ENCODE assay signal across 9 cellular contexts in genomic region chr14:89720076-89720687, GRCh38.
DNase-seq lines count a peak whose midpoint lies in the region; ATAC-seq, FAIRE-seq and TF ChIP-seq lines count a peak whose summit lies in the region.
"Had no signal": no experiment of that assay in that cellular context is flagged by ENCODE, and none has a peak within 500 bp of the region (broad histone marks: within the 10 kb centered on the region; RNA-seq: fewer than 3 reads in every experiment).

No MANE protein-coding gene starts in this region.

- DNase-seq in activated CD8-positive, alpha-beta memory T cell treated with anti-CD3 and anti-CD28 coated beads for 24 hours: peak; percentile 71
- DNase-seq in activated CD8-positive, alpha-beta memory T cell treated with anti-CD3 and anti-CD28 coated beads, Interleukin-2, amount 50 U/mL, for 48 hours: no peak
- DNase-seq in SK-N-MC (ENCODE audit: low read depth, low spot score): no peak
- no peak for DNase-seq in H1 (ENCODE audit: low read depth in 1 of 2, low spot score in 2 of 2)
- DNase-seq in substantia nigra (lab: John Stamatoyannopoulos, UW): no peak
- no peak for DNase-seq in H7
- DNase-seq in mesenteric fat pad (ENCODE audit: low spot score): no peak
- DNase-seq: WERI-Rb-1 had no signal

- CTCF ChIA-PET in H1 (lab: Charles Lee; ENCODE audit: partially characterized antibody): interaction anchor here (1.1 to 2.4 kb wide), 4 partner anchors 17 to 543 kb away, joined by 3 to 9 read pairs (median 4); no protein-coding TSS in a partner anchor

- 88% methylated on average over 7 of the region's 7 CpGs; no CpG with 5 or more reads in 1 of the 2 experiments for WGBS in H1 (ENCODE audit: extremely low coverage in 1 of 2, insufficient coverage in 1 of 2, insufficient read length in 1 of 2, insufficient replicate concordance in 2 of 2, low coverage in 1 of 2, low lambda C conversion rate in 2 of 2, missing lambda C conversion rate in 1 of 2), 2 experiments

- H2BK5ac ChIP-seq in H1 (ENCODE audit: low read depth, low read length): peak overlapping the region; percentile 94; the same call in 1 of the 2 replicates

- H3K9ac ChIP-seq in SK-N-MC (ENCODE audit: insufficient read length): no peak overlapping the region
- no peak overlapping the region for H3K9ac ChIP-seq in H1 (replicated peaks in 1 of 4; ENCODE audit: extremely low read depth in 1 of 4, low read depth in 3 of 4, low read length in 3 of 4)

- H3K4me1 ChIP-seq in H1 (replicated peaks in 1 of 4; ENCODE audit: control insufficient read depth in 3 of 4, insufficient read depth in 4 of 4, low read length in 3 of 4): peaks cover 14 to 26% (median 21%) of the 10 kb centered on the region in 4 experiments

- no peaks in the 10 kb centered on the region for H3K79me2 ChIP-seq in H1 (ENCODE audit: control insufficient read depth in 1 of 2, insufficient read depth in 2 of 2, low read length in 2 of 2)

- peak overlapping the region; percentile 94 for H4K91ac ChIP-seq in H1 (replicated peaks; ENCODE audit: insufficient read length, low read length)

- no peak for TF ChIP-seq RAD21 in H1 (IDR thresholded peaks at IDR 0.05 in 1 of 2, conservative IDR thresholded peaks at IDR 0.05 in 1 of 2; ENCODE audit: low read depth in 2 of 2, low read length in 2 of 2)

- H3K4me3 ChIP-seq in SK-N-MC (no peak overlapping the region), H1 (ENCODE audit: extremely low read depth in 1 of 4, insufficient read depth in 2 of 4, low read depth in 3 of 4, low read length in 4 of 4) (no peak overlapping the region), H7 (ENCODE audit: insufficient read depth, low read depth, low read length) (no peak overlapping the region)

- no peak for ATAC-seq in HG02970 (IDR thresholded peaks at IDR 0.05; ENCODE audit: low FRiP score, unreplicated experiment)

- TF ChIP-seq EP300 in H1 (IDR thresholded peaks at IDR 0.05; ENCODE audit: borderline replicate concordance in 1 of 2, low read depth in 2 of 2, low read length in 2 of 2): no peak

- H3K27me3 ChIP-seq in H1 (replicated peaks in 1 of 4; ENCODE audit: control insufficient read depth in 3 of 4, extremely low read depth in 1 of 4, insufficient read depth in 3 of 4, low read length in 3 of 4) (no peaks in the 10 kb centered on the region), H7 (ENCODE audit: control insufficient read depth, insufficient read depth, low read length) (no peaks in the 10 kb centered on the region)

- no peak overlapping the region for H3K14ac ChIP-seq in H1 (ENCODE audit: insufficient read length)

- no peaks in the 10 kb centered on the region for H3K23me2 ChIP-seq in H1 (ENCODE audit: low read depth, low read length)

- peak overlapping the region; percentile 85 for H2BK12ac ChIP-seq in H1 (ENCODE audit: low read depth, low read length)

- no peak overlapping the region for H4K8ac ChIP-seq in H1 (ENCODE audit: extremely low read depth, insufficient read depth, low read length)

- H4K5ac ChIP-seq in H1 (ENCODE audit: insufficient read length, low read depth, low read length): no peak overlapping the region

- H3K27ac ChIP-seq in SK-N-MC (0 out of 2 replicates have a peak overlapping the region, but pooled peaks have one; percentile 25), H1 (ENCODE audit: low read depth, low read length) (0 out of 2 replicates have a peak overlapping the region, but pooled peaks have one; percentile 36), substantia nigra (ENCODE audit: low read depth, low read length, poor library complexity, severe bottlenecking) (peak overlapping the region; percentile 13)
- H3K27ac ChIP-seq: WERI-Rb-1 had no signal

- no peak for TF ChIP-seq CTCF in H1 (IDR thresholded peaks at IDR 0.05; ENCODE audit: control extremely low read depth in 1 of 3, insufficient read depth in 1 of 3, low read depth in 1 of 3, low read length in 3 of 3)

- H2BK15ac ChIP-seq in H1 (ENCODE audit: low read length): 0 out of 2 replicates have a peak overlapping the region, but pooled peaks have one; percentile 67

- POLR2A ChIA-PET in H1 (lab: Charles Lee; ENCODE audit: partially characterized antibody): interaction anchor here (0.7 kb wide), 1 partner anchor 39 kb away, joined by 3 read pairs; no protein-coding TSS in a partner anchor

- FAIRE-seq in H1 (lab: Jason Lieb, UNC): no peak

- H3K4ac ChIP-seq in H1 (replicated peaks; ENCODE audit: insufficient read length, low read depth, low read length): peak overlapping the region; percentile 58

- no peak overlapping the region for H3K56ac ChIP-seq in H1 (replicated peaks; ENCODE audit: insufficient read length, low read depth, low read length)

- TF ChIP-seq POLR2A in H1 (IDR thresholded peaks at IDR 0.05; ENCODE audit: control extremely low read depth in 1 of 2, low read depth in 2 of 2, low read length in 2 of 2): no peak

- H4K20me1 ChIP-seq in H1 (replicated peaks in 1 of 2; ENCODE audit: control insufficient read depth in 1 of 2, insufficient read depth in 2 of 2, low read length in 2 of 2): no peaks in the 10 kb centered on the region

- H2BK120ac ChIP-seq in H1 (replicated peaks; ENCODE audit: low read depth, low read length): peak overlapping the region; percentile 68

- H3K4me2 ChIP-seq in H1 (ENCODE audit: insufficient read depth in 1 of 2, low read depth in 2 of 2, low read length in 2 of 2): peak overlapping the region in 1 of 2 experiments; percentile 58; a peak in 2 of 4 replicates

- H3K9me3 ChIP-seq in SK-N-MC (ENCODE audit: low read depth, low read length): no peaks in the 10 kb centered on the region
- H3K9me3 ChIP-seq in H1 (ENCODE audit: insufficient read depth in 2 of 2, low read depth in 1 of 2, low read length in 1 of 2): no peaks in the 10 kb centered on the region

- H2AFZ ChIP-seq in H1 (ENCODE audit: low read length): no peak overlapping the region

- no peak overlapping the region for H2AK5ac ChIP-seq in H1 (ENCODE audit: low read depth, low read length)

- peak overlapping the region; percentile 89 for H3K18ac ChIP-seq in H1 (ENCODE audit: extremely low read depth, low read length)

- H2BK20ac ChIP-seq in H1 (ENCODE audit: low read length): peak overlapping the region; percentile 98

- no peaks in the 10 kb centered on the region for H3K79me1 ChIP-seq in H1 (ENCODE audit: low read depth, low read length)

- no peak overlapping the region for H3K23ac ChIP-seq in H1 (ENCODE audit: insufficient read length)

- H3K36me3 ChIP-seq in SK-N-MC (ENCODE audit: insufficient read depth, low read length) (no peaks in the 10 kb centered on the region), H1 (ENCODE audit: control insufficient read depth in 2 of 4, insufficient read depth in 4 of 4, low read length in 3 of 4) (no peaks in the 10 kb centered on the region), H7 (replicated peaks; ENCODE audit: control insufficient read depth, insufficient read depth, low read length) (no peaks in the 10 kb centered on the region)
- H3K36me3 ChIP-seq: WERI-Rb-1 had no signal

TF ChIP-seq in H1, 55 proteins besides CTCF, POLR2A, EP300 and RAD21:
- TF ChIP-seq SAP30 (IDR thresholded peaks at IDR 0.05; ENCODE audit: insufficient read depth, insufficient replicate concordance, low read length) (no peak), SRF (IDR thresholded peaks at IDR 0.05; ENCODE audit: low read depth, low read length) (no peak), MAX (IDR thresholded peaks at IDR 0.05) (no peak), ZNF274 (IDR thresholded peaks at IDR 0.05; ENCODE audit: borderline replicate concordance, extremely low read depth, low read length) (no peak), CBX5 (IDR thresholded peaks at IDR 0.05; ENCODE audit: low read depth, low read length) (no peak), SP1 (IDR thresholded peaks at IDR 0.05; ENCODE audit: low read depth, low read length) (no peak), TBP (IDR thresholded peaks at IDR 0.05; ENCODE audit: low read depth, low read length) (no peak)
